Comparison of ENCODE assay signal across 7 cellular contexts in genomic region chr11:1401656-1402221, GRCh38. TPM values are rescaled to one million over a fixed set of nuclear protein-coding genes. Genes with fewer than 3 reads are reported as not detected.
DNase-seq lines count a peak whose midpoint lies in the region; TF ChIP-seq lines count a peak whose summit lies in the region.

No MANE protein-coding gene starts in this region.

- no peaks in the 10 kb centered on the region for H3K36me3 Mint-ChIP-seq in activated T-helper 1 cell treated with anti-CD3 and anti-CD28 coated beads, Interleukin-12 subunit alpha, Interleukin-12 subunit beta, Interleukin-2, Interleukin-4 antibody, amounts not matched to agents 30 ng/mL and 10 ng/mL and 1 ng/mL, durations not matched to agents 14 hours and 24 hours and 36 hours (ENCODE audit: low read depth)

- no peak for TF ChIP-seq POLR2A in spleen (IDR thresholded peaks at IDR 0.05)

- no peaks in the 10 kb centered on the region for H3K4me1 Mint-ChIP-seq in activated T-helper 1 cell treated with anti-CD3 and anti-CD28 coated beads, Interleukin-12 subunit alpha, Interleukin-12 subunit beta, Interleukin-2, Interleukin-4 antibody, amounts not matched to agents 30 ng/mL and 10 ng/mL and 1 ng/mL, durations not matched to agents 14 hours and 24 hours and 36 hours (ENCODE audit: low read depth)

- H3K27me3 ChIP-seq in spleen (replicated peaks in 1 of 7) = peaks cover 0 to 95% (median 18%) of the 10 kb centered on the region in 7 donors

- WGBS in spleen, 5 donors = 11 to 27% (median 25%) methylated on average over 9 to 23 of the region's 23 CpGs

- no peaks in the 10 kb centered on the region for H3K9me3 ChIP-seq in spleen

- H3K9me3 Mint-ChIP-seq in activated T-helper 1 cell treated with anti-CD3 and anti-CD28 coated beads, Interleukin-12 subunit alpha, Interleukin-12 subunit beta, Interleukin-2, Interleukin-4 antibody, amounts not matched to agents 30 ng/mL and 10 ng/mL and 1 ng/mL, durations not matched to agents 14 hours and 24 hours and 36 hours = no peaks in the 10 kb centered on the region

- no peak for TF ChIP-seq CTCF in spleen (IDR thresholded peaks at IDR 0.05 in 8 of 11, conservative IDR thresholded peaks at IDR 0.05 in 3 of 11)

- no peaks in the 10 kb centered on the region for H3K4me1 ChIP-seq in spleen

- H3K27me3 Mint-ChIP-seq in activated T-helper 1 cell treated with anti-CD3 and anti-CD28 coated beads, Interleukin-12 subunit alpha, Interleukin-12 subunit beta, Interleukin-2, Interleukin-4 antibody, amounts not matched to agents 30 ng/mL and 10 ng/mL and 1 ng/mL, durations not matched to agents 14 hours and 24 hours and 36 hours (ENCODE audit: insufficient read depth) = peaks cover 2% of the 10 kb centered on the region

- H3K27ac Mint-ChIP-seq in activated T-helper 1 cell treated with anti-CD3 and anti-CD28 coated beads, Interleukin-12 subunit alpha, Interleukin-12 subunit beta, Interleukin-2, Interleukin-4 antibody, amounts not matched to agents 30 ng/mL and 10 ng/mL and 1 ng/mL, durations not matched to agents 14 hours and 24 hours and 36 hours = no peak overlapping the region

- DNase-seq in GM19238 (ENCODE audit: insufficient read length, low spot score) (peak; percentile 49), NCI-H2196 treated with DMSO at 0.1 percent for 48 hours (lab: John Stamatoyannopoulos, UW; ENCODE audit: unreplicated experiment) (peak; percentile 27), germinal center (ENCODE audit: low spot score) (peak; percentile 61), posterior cingulate gyrus (peak; percentile 61 to 97 (median 76)), spleen (no peak), SKM-1 (lab: John Stamatoyannopoulos, UW; ENCODE audit: unreplicated experiment) (no peak)
- DNase-seq in activated T-helper 1 cell treated with anti-CD3 and anti-CD28 coated beads, Interleukin-12 subunit alpha, Interleukin-12 subunit beta, Interleukin-2, Interleukin-4 antibody, amounts not matched to agents 30 ng/mL and 10 ng/mL and 1 ng/mL, durations not matched to agents 14 hours and 24 hours and 36 hours (ENCODE audit: low spot score) = peak; percentile 28

- intact Hi-C loops in activated T-helper 1 cell treated with anti-CD3 and anti-CD28 coated beads, Interleukin-12 subunit alpha, Interleukin-12 subunit beta, Interleukin-2, Interleukin-4 antibody, amounts not matched to agents 30 ng/mL and 10 ng/mL and 1 ng/mL, durations not matched to agents 14 hours and 24 hours and 36 hours (cut with micrococcal nuclease) = no loop called here
- intact Hi-C loops in posterior cingulate gyrus (cut with DNase I) = loop anchor here (10.0 kb wide), 1 partner anchor 113 kb away; no protein-coding TSS in a partner anchor
- intact Hi-C loops in spleen (cut with DNase I; ENCODE audit: low total_unique reads) = no loop called here

- H3K36me3 ChIP-seq in spleen = no peaks in the 10 kb centered on the region

- no peak overlapping the region for H3K4me3 ChIP-seq in spleen

- no peak overlapping the region for H3K4me3 Mint-ChIP-seq in activated T-helper 1 cell treated with anti-CD3 and anti-CD28 coated beads, Interleukin-12 subunit alpha, Interleukin-12 subunit beta, Interleukin-2, Interleukin-4 antibody, amounts not matched to agents 30 ng/mL and 10 ng/mL and 1 ng/mL, durations not matched to agents 14 hours and 24 hours and 36 hours

- H3K27ac ChIP-seq in spleen = no peak overlapping the region

RNA-seq across cellular contexts. Expression of gene BRSK2, which starts 12.0 kb away (rescaled TPM):
- 0.36 and 0.47 TPM in 2 replicates for total RNA-seq in activated T-helper 1 cell treated with anti-CD3 and anti-CD28 coated beads, Interleukin-12 subunit alpha, Interleukin-12 subunit beta, Interleukin-2, Interleukin-4 antibody, amounts not matched to agents 30 ng/mL and 10 ng/mL and 1 ng/mL, durations not matched to agents 14 hours and 24 hours and 36 hours
- total RNA-seq in spleen = under 1 TPM; 0.26 to 0.77 (median 0.47) TPM
- polyA plus RNA-seq in spleen = 1 to 10 TPM in 1 of 3 donors, under 1 TPM in 2; 0.17 to 1.5 (median 0.32) TPM

Comparison
In these comparisons a context has a peak if more than half of its experiments do, and no peak if none do; other contexts are left out.
1. DNase-seq: peak in GM19238 (single experiment), NCI-H2196 treated with DMSO at 0.1 percent for 48 hours (single experiment), activated T-helper 1 cell treated with anti-CD3 and anti-CD28 coated beads, Interleukin-12 subunit alpha, Interleukin-12 subunit beta, Interleukin-2, Interleukin-4 antibody, amounts not matched to agents 30 ng/mL and 10 ng/mL and 1 ng/mL, durations not matched to agents 14 hours and 24 hours and 36 hours (single experiment), germinal center (single experiment) and posterior cingulate gyrus (10 of 10); none in spleen (single experiment) and SKM-1 (single experiment).